ENCODE assay signal across 9 cellular contexts in genomic region chr17:18410748-18411147, GRCh38. TPM values are rescaled to one million over a fixed set of nuclear protein-coding genes. Genes with fewer than 3 reads are reported as not detected.
A peak's percentile ranks its signal among the peaks of the same experiment; 100 is the strongest.
DNase-seq lines count a peak whose midpoint lies in the region; ATAC-seq and TF ChIP-seq lines count a peak whose summit lies in the region.
"Not testable (repeated sequence)": the region's sequence is repeated elsewhere in the genome, so short reads cannot be mapped to it uniquely, and the experiment has no call there.
"Had no signal": no experiment of that assay in that cellular context is flagged by ENCODE, and none has a peak within 500 bp of the region (broad histone marks: within the 10 kb centered on the region; RNA-seq: fewer than 3 reads in every experiment).

No MANE protein-coding gene starts in this region.

- CTCF ChIA-PET in IMR-90 (lab: Yijun Ruan, JAX); activated naive CD4-positive, alpha-beta T cell treated with anti-CD3 and anti-CD28 coated beads for 36 hours (lab: Charles Lee): not testable (repeated sequence)

- peak overlapping the region in 1 of 2 experiments; percentile 35; a peak in 1 of 4 replicates for H4K8ac ChIP-seq in IMR-90 (ENCODE audit: low read depth in 2 of 2, low read length in 2 of 2)

- H4K20me1 ChIP-seq in IMR-90 (ENCODE audit: insufficient read depth, low read length); osteoblast (ENCODE audit: insufficient read depth, low read length): not testable (repeated sequence)

- H2AK9ac ChIP-seq in IMR-90 (replicated peaks; ENCODE audit: low read depth, low read length, poor library complexity) = not testable (repeated sequence)

- H3K9me3 ChIP-seq in IMR-90 (ENCODE audit: control insufficient read depth, insufficient read depth, low read length); SJCRH30 (replicated peaks); ectodermal cell (ENCODE audit: control insufficient read depth, low read length); iPS-15b (ENCODE audit: control insufficient read depth, insufficient read depth, low read length); osteoblast (ENCODE audit: low read depth, low read length); uterus: not testable (repeated sequence)

- not testable (repeated sequence) for H3K56ac ChIP-seq in IMR-90 (ENCODE audit: extremely low read depth, insufficient read depth, low read length)

- not testable (repeated sequence) for TF ChIP-seq RAD21 in IMR-90 (IDR thresholded peaks at IDR 0.05; ENCODE audit: low read length)

- peak overlapping the region; percentile 88 for H3K4me3 Mint-ChIP-seq in activated naive CD4-positive, alpha-beta T cell treated with anti-CD3 and anti-CD28 coated beads for 36 hours

- not testable (repeated sequence) for H3K36me3 ChIP-seq in IMR-90 (ENCODE audit: control insufficient read depth, insufficient read depth, low read length); SJCRH30; ectodermal cell (ENCODE audit: control insufficient read depth, insufficient read depth, low read length); iPS-15b (ENCODE audit: control insufficient read depth, insufficient read depth, low read length); osteoblast (ENCODE audit: insufficient read depth, low read length); uterus

- not testable (repeated sequence) for TF ChIP-seq CTCF in IMR-90 (conservative IDR thresholded peaks at IDR 0.05; ENCODE audit: low read depth, low read length); osteoblast (IDR thresholded peaks at IDR 0.05; ENCODE audit: extremely low read depth, low read depth, low read length); uterus (IDR thresholded peaks at IDR 0.05)

- not testable (repeated sequence) for BruUV-seq in IMR-90 (replicated peaks; lab: Mats Ljungman, UMichigan)

- DNase-seq in Daoy (ENCODE audit: low read depth) = peak; percentile 20
- DNase-seq in IMR-90; activated naive CD4-positive, alpha-beta T cell treated with anti-CD3 and anti-CD28 coated beads for 36 hours; osteoblast (ENCODE audit: insufficient read length, low spot score, missing footprints): not testable (repeated sequence)
- DNase-seq in SJCRH30 = peak in 1 of 2 experiments; percentile 58
- peak in 1 of 2 donors; percentile 30 for DNase-seq in uterus

- not testable (repeated sequence) for H2BK20ac ChIP-seq in IMR-90 (ENCODE audit: low read depth, low read length)

- H3K9ac ChIP-seq in IMR-90 (ENCODE audit: low read depth, low read length) = peak overlapping the region; percentile 84
- H3K9ac ChIP-seq in iPS-15b (ENCODE audit: low read depth, low read length) = not testable (repeated sequence)

- H3K27ac ChIP-seq in IMR-90 (ENCODE audit: insufficient read depth, low read length) (peak overlapping the region; percentile 97), ectodermal cell (ENCODE audit: insufficient read depth, low read depth, low read length, poor library complexity, severe bottlenecking) (peak overlapping the region; percentile 44), uterus (peak overlapping the region; percentile 89 to 97)
- not testable (repeated sequence) for H3K27ac ChIP-seq in SJCRH30; osteoblast (ENCODE audit: low read depth, low read length)

- not testable (repeated sequence) for H2BK5ac ChIP-seq in IMR-90 (ENCODE audit: low read depth, low read length, poor library complexity, severe bottlenecking)

- not testable (repeated sequence) for TF ChIP-seq POLR2A in IMR-90 (IDR thresholded peaks at IDR 0.05; ENCODE audit: low read depth, low read length); uterus (IDR thresholded peaks at IDR 0.05)

- H2BK15ac ChIP-seq in IMR-90 (ENCODE audit: low read depth, low read length) = not testable (repeated sequence)

- peak overlapping the region; percentile 28; the same call in 1 of the 2 replicates for H2AK5ac ChIP-seq in IMR-90 (ENCODE audit: low read depth, low read length)

- peak overlapping the region; percentile 80 for H3K4me2 ChIP-seq in IMR-90 (ENCODE audit: low read depth, low read length)
- peak overlapping the region; percentile 68 for H3K4me2 ChIP-seq in osteoblast (ENCODE audit: insufficient read depth, low read length)

- H3K4me3 ChIP-seq in IMR-90 (ENCODE audit: insufficient read depth, low read depth, low read length) = peak overlapping the region; percentile 65
- H3K4me3 ChIP-seq in SJCRH30 = peak overlapping the region; percentile 98
- peak overlapping the region; percentile 34 for H3K4me3 ChIP-seq in ectodermal cell (ENCODE audit: insufficient read depth, low read depth, low read length)
- peak overlapping the region; percentile 68 for H3K4me3 ChIP-seq in iPS-15b (ENCODE audit: low read depth, low read length)
- peak overlapping the region; percentile 60 for H3K4me3 ChIP-seq in osteoblast (ENCODE audit: insufficient read depth, low read length)
- H3K4me3 ChIP-seq in uterus = peak overlapping the region; percentile 36 to 65

- not testable (repeated sequence) for H3K27me3 ChIP-seq in IMR-90 (ENCODE audit: control insufficient read depth, insufficient read depth, low read length); SJCRH30; ectodermal cell (ENCODE audit: control insufficient read depth, insufficient read depth, low read length, poor library complexity, severe bottlenecking); iPS-15b (ENCODE audit: control insufficient read depth, insufficient read depth, low read length); osteoblast (ENCODE audit: insufficient read depth, low read length); uterus

- intact Hi-C loops in IMR-90 (cut with micrococcal nuclease); activated naive CD4-positive, alpha-beta T cell treated with anti-CD3 and anti-CD28 coated beads for 36 hours (cut with micrococcal nuclease); uterus (cut with DNase I; ENCODE audit: low total_unique reads): not testable (repeated sequence)

- peaks cover 19% of the 10 kb centered on the region for H3K4me1 Mint-ChIP-seq in activated naive CD4-positive, alpha-beta T cell treated with anti-CD3 and anti-CD28 coated beads for 36 hours (ENCODE audit: low read depth)

- not testable (repeated sequence) for H3K4me1 ChIP-seq in IMR-90 (ENCODE audit: control insufficient read depth, insufficient read depth, low read length); ectodermal cell (ENCODE audit: control insufficient read depth, insufficient read depth, low read length); iPS-15b (ENCODE audit: control insufficient read depth, insufficient read depth, low read length); osteoblast (ENCODE audit: insufficient read depth, low read length); uterus
- peaks cover 13% of the 10 kb centered on the region for H3K4me1 ChIP-seq in SJCRH30

- H2BK120ac ChIP-seq in IMR-90 (ENCODE audit: low read depth, low read length) = not testable (repeated sequence)

- POLR2A ChIA-PET in IMR-90 (lab: Charles Lee; ENCODE audit: unreplicated experiment) = not testable (repeated sequence)

- WGBS in IMR-90 (ENCODE audit: extremely low coverage in 2 of 2, insufficient read length in 1 of 2), 2 experiments = 0% methylated on average over 4 of the region's 12 CpGs; no CpG with 5 or more reads in 1 of the 2 experiments
- 0% methylated on average over 12 of the region's 12 CpGs for WGBS in ectodermal cell, 2 experiments

- H3K79me1 ChIP-seq in IMR-90 (ENCODE audit: low read depth in 1 of 2, low read length in 2 of 2) = not testable (repeated sequence)

- peak overlapping the region; percentile 79 for H3K27ac Mint-ChIP-seq in activated naive CD4-positive, alpha-beta T cell treated with anti-CD3 and anti-CD28 coated beads for 36 hours

- H3K36me3 Mint-ChIP-seq in activated naive CD4-positive, alpha-beta T cell treated with anti-CD3 and anti-CD28 coated beads for 36 hours (ENCODE audit: low read depth) = not testable (repeated sequence)

- 0 out of 2 replicates have a peak overlapping the region, but pooled peaks have one; percentile 42 for H3K23ac ChIP-seq in IMR-90 (ENCODE audit: low read depth, low read length)

- peak overlapping the region; percentile 64 for H3K4ac ChIP-seq in IMR-90 (ENCODE audit: low read depth, low read length)

- H3K27me3 Mint-ChIP-seq in activated naive CD4-positive, alpha-beta T cell treated with anti-CD3 and anti-CD28 coated beads for 36 hours (ENCODE audit: low read depth) = not testable (repeated sequence)

- H3K18ac ChIP-seq in IMR-90 (ENCODE audit: low read depth, low read length) = peak overlapping the region; percentile 16; the same call in 1 of the 2 replicates

- H3K9me1 ChIP-seq in IMR-90 (ENCODE audit: insufficient read depth, low read length) = not testable (repeated sequence)

- not testable (repeated sequence) for H4K5ac ChIP-seq in IMR-90 (ENCODE audit: low read depth, low read length)

- 0 out of 2 replicates have a peak overlapping the region, but pooled peaks have one; percentile 66 for H3K14ac ChIP-seq in IMR-90 (replicated peaks; ENCODE audit: low read depth, low read length)

- in situ Hi-C loops in IMR-90 (cut with MboI; ENCODE audit: low sequenced_read_pairs) = not testable (repeated sequence)

- not testable (repeated sequence) for H3K9me3 Mint-ChIP-seq in activated naive CD4-positive, alpha-beta T cell treated with anti-CD3 and anti-CD28 coated beads for 36 hours

- H3K79me2 ChIP-seq in osteoblast (ENCODE audit: insufficient read depth, low read length) = not testable (repeated sequence)

- ATAC-seq in IMR-90 (ENCODE audit: low read depth) = not testable (repeated sequence)

- H2AFZ ChIP-seq in IMR-90 (replicated peaks; ENCODE audit: low read length, poor library complexity); osteoblast (ENCODE audit: low read length): not testable (repeated sequence)

- dilution Hi-C loops in IMR-90 (cut with HindIII; ENCODE audit: low sequenced_read_pairs, unreplicated experiment) = not testable (repeated sequence)

- H4K91ac ChIP-seq in IMR-90 (ENCODE audit: insufficient read depth, low read depth, low read length) = peak overlapping the region; percentile 32; the same call in 1 of the 2 replicates

RNA-seq across cellular contexts. Expression of gene EVPLL, which starts 33.2 kb away (rescaled TPM):
- not detected in 2 replicates for total RNA-seq in Daoy (2014; rRNA removed; shearing (Covaris generic))
- total RNA-seq in IMR-90 (2012; rRNA removed) = not detected in 2 replicates
- polyA plus RNA-seq in IMR-90 (2012; rRNA removed) = not detected in 2 replicates
- polyA plus RNA-seq in IMR-90 (2012; cell fraction: cytosol; rRNA removed) = not detected in 2 replicates
- polyA plus RNA-seq in IMR-90 (2012; cell fraction: nucleus; rRNA removed; ENCODE audit: low replicate concordance) = 0.03 and 0.05 TPM in 2 replicates
- not detected in 2 replicates for total RNA-seq in SJCRH30 (2014; rRNA removed; shearing (Covaris generic))
- total RNA-seq in activated naive CD4-positive, alpha-beta T cell treated with anti-CD3 and anti-CD28 coated beads for 36 hours = not detected
- not detected for polyA plus RNA-seq in ectodermal cell (2013, experiment 1 of 4)
- polyA plus RNA-seq in ectodermal cell (2013, experiment 2 of 4) = not detected
- polyA plus RNA-seq in ectodermal cell (2013, experiment 3 of 4) = not detected
- not detected for polyA plus RNA-seq in ectodermal cell (2013, experiment 4 of 4)
- not detected in 2 replicates for total RNA-seq in osteoblast
- total RNA-seq in uterus = not detected
- total RNA-seq: mononuclear cell had no signal

RNA-seq across cellular contexts. Expression of gene SHMT1, which starts 47.4 kb away (rescaled TPM):
- 33.7 and 34.3 TPM in 2 replicates for total RNA-seq in Daoy (2014; rRNA removed; shearing (Covaris generic))
- total RNA-seq in IMR-90 (2012; rRNA removed) = 7.5 and 8.1 TPM in 2 replicates
- 7.3 and 7.5 TPM in 2 replicates for polyA plus RNA-seq in IMR-90 (2012; rRNA removed)
- polyA plus RNA-seq in IMR-90 (2012; cell fraction: cytosol; rRNA removed) = 4.5 and 15.3 TPM in 2 replicates
- polyA plus RNA-seq in IMR-90 (2012; cell fraction: nucleus; rRNA removed; ENCODE audit: low replicate concordance) = 11.6 and 11.8 TPM in 2 replicates
- 84.6 and 92.6 TPM in 2 replicates for total RNA-seq in SJCRH30 (2014; rRNA removed; shearing (Covaris generic))
- total RNA-seq in activated naive CD4-positive, alpha-beta T cell treated with anti-CD3 and anti-CD28 coated beads for 36 hours = 10 to 100 TPM; 46.7 to 51.0 TPM
- polyA plus RNA-seq in ectodermal cell (2013, experiment 1 of 4) = 33.7 TPM
- polyA plus RNA-seq in ectodermal cell (2013, experiment 2 of 4) = 32.4 TPM
- 19.7 TPM for polyA plus RNA-seq in ectodermal cell (2013, experiment 3 of 4)
- polyA plus RNA-seq in ectodermal cell (2013, experiment 4 of 4) = 19.9 TPM
- total RNA-seq in osteoblast = 19.5 and 26.5 TPM in 2 replicates
- 10 to 100 TPM; 10.9 to 35.9 (median 31.5) TPM for total RNA-seq in uterus

Comparison
In these comparisons a context has a peak if more than half of its experiments do, and no peak if none do; other contexts are left out.
1. H3K4me3 ChIP-seq: peak in every context shown above with its lines; median percentile 98 in SJCRH30; 68 in iPS-15b; 65 in IMR-90; 60 in osteoblast; 50 in uterus; 34 in ectodermal cell.